Comparison of ENCODE assay signal across 32 cellular contexts in the genomic region with DNA sequence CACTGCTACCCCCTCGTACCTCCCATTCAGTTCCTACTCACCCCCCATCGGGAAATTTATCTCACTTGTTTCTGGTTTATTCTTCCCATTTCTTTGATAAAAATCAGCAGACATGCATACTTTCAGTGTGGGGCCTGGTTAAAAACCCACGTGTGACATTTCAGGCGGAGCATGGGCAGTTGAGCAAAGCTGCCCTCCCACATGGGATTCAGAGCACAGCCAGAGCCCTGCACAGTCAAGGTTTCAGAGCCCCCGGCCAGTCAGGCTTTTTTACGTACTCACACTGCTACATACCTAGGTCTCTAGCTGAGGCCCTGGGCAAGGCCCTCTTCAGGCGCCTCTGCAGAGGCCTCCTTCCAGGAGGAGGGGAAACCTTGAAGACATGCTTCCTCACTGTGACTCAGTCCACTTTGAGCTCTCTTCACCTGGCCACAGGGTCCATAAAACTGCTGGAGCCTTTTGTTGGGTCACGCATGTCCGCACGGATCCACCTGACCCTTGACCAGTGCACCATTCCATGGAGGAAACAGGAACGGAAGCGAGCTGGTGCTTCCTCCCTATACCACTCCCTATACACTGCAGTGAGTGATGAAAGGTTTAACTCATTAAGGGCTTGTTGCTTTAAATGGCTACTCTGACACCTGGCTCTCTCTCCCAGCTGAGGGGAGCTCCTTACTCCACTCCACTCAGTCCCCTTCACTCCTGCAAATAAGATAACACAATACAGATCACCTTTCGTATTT.
"Had no signal": no experiment of that assay in that cellular context is flagged by ENCODE, and none has a peak within 500 bp of the region (broad histone marks: within the 10 kb centered on the region; RNA-seq: fewer than 3 reads in every experiment).

No MANE protein-coding gene starts in this region.

- H3K27me3 ChIP-seq: breast epithelium, gastroesophageal sphincter, left lung, neutrophil, thyroid gland, upper lobe of left lung had no signal

- H3K27me3 Mint-ChIP-seq: activated CD4-positive, alpha-beta memory T cell treated with anti-CD3 and anti-CD28 coated beads, Interleukin-2, amount 10 ng/mL, durations not matched to agents 7 days and 5 days; activated CD4-positive, alpha-beta T cell treated with anti-CD3 and anti-CD28 coated beads, Interleukin-2, amount 10 ng/mL, durations not matched to agents 24 days and 14 days; activated naive CD4-positive, alpha-beta T cell treated with anti-CD3 and anti-CD28 coated beads, Interleukin-2, amount 50 U/mL, for 24 hours; activated T-helper 17 cell treated with anti-CD3 and anti-CD28 coated beads, Interleukin-2, amount 50 U/mL, for 72 hours; stimulated activated memory B cell treated with anti-CD40 and anti-IgM and Interleukin-4, amounts not matched to agents 10 μg/mL and 1 μg/mL and 100 μg/mL, for 72 hours; stimulated activated naive CD8-positive, alpha-beta T cell treated with anti-CD3 and anti-CD28 coated beads, Interleukin-15, amount 100 ng/mL, for 72 hours; T-helper 17 cell had no signal

- H3K4me1 ChIP-seq: breast epithelium, gastroesophageal sphincter, left lung, lower lobe of right lung, prostate gland, thyroid gland, upper lobe of left lung had no signal

- H3K4me1 Mint-ChIP-seq: activated CD4-positive, alpha-beta memory T cell treated with anti-CD3 and anti-CD28 coated beads, Interleukin-2, amount 10 ng/mL, durations not matched to agents 7 days and 5 days; activated CD4-positive, alpha-beta T cell treated with anti-CD3 and anti-CD28 coated beads, Interleukin-2, amount 10 ng/mL, durations not matched to agents 24 days and 14 days; activated naive CD4-positive, alpha-beta T cell treated with anti-CD3 and anti-CD28 coated beads, Interleukin-2, amount 50 U/mL, for 24 hours; activated T-helper 17 cell treated with anti-CD3 and anti-CD28 coated beads, Interleukin-2, amount 50 U/mL, for 72 hours; immature natural killer cell; natural killer cell; stimulated activated memory B cell treated with anti-CD40 and anti-IgM and Interleukin-4, amounts not matched to agents 10 μg/mL and 1 μg/mL and 100 μg/mL, for 72 hours; stimulated activated naive CD8-positive, alpha-beta T cell treated with anti-CD3 and anti-CD28 coated beads, Interleukin-15, amount 100 ng/mL, for 72 hours; T-helper 17 cell had no signal

- ATAC-seq: activated T-cell treated with anti-CD3 and anti-CD28 coated beads, Interleukin-2, amount 50 U/mL, for 4 hours; activated T-helper 17 cell treated with anti-CD3 and anti-CD28 coated beads, Interleukin-2, amount 50 U/mL, for 72 hours; gastroesophageal sphincter; left lung; natural killer cell; sciatic nerve; stimulated activated memory B cell treated with anti-CD40 and anti-IgM and Interleukin-4, amounts not matched to agents 10 μg/mL and 1 μg/mL and 100 μg/mL, for 72 hours; stimulated activated naive CD8-positive, alpha-beta T cell treated with anti-CD3 and anti-CD28 coated beads, Interleukin-15, amount 100 ng/mL, for 72 hours; T-helper 17 cell had no signal

- H3K27ac Mint-ChIP-seq: activated CD4-positive, alpha-beta memory T cell treated with anti-CD3 and anti-CD28 coated beads, Interleukin-2, amount 10 ng/mL, durations not matched to agents 7 days and 5 days; activated CD4-positive, alpha-beta T cell treated with anti-CD3 and anti-CD28 coated beads, Interleukin-2, amount 10 ng/mL, durations not matched to agents 24 days and 14 days; activated naive CD4-positive, alpha-beta T cell treated with anti-CD3 and anti-CD28 coated beads, Interleukin-2, amount 50 U/mL, for 24 hours; activated T-helper 17 cell treated with anti-CD3 and anti-CD28 coated beads, Interleukin-2, amount 50 U/mL, for 72 hours; immature natural killer cell; natural killer cell; stimulated activated memory B cell treated with anti-CD40 and anti-IgM and Interleukin-4, amounts not matched to agents 10 μg/mL and 1 μg/mL and 100 μg/mL, for 72 hours; stimulated activated naive CD8-positive, alpha-beta T cell treated with anti-CD3 and anti-CD28 coated beads, Interleukin-15, amount 100 ng/mL, for 72 hours; T-helper 17 cell had no signal

- H3K4me3 ChIP-seq: breast epithelium, gastroesophageal sphincter, left lung, lower lobe of right lung, prostate gland, skin epidermis, thyroid gland, upper lobe of left lung had no signal

- H3K36me3 ChIP-seq: breast epithelium, gastroesophageal sphincter, left lung, lower lobe of right lung, neutrophil, prostate gland, thyroid gland, upper lobe of left lung, WERI-Rb-1 had no signal

- H3K27ac ChIP-seq: breast epithelium, gastroesophageal sphincter, left lung, lower lobe of right lung, neutrophil, prostate gland, skin epidermis, thyroid gland, upper lobe of left lung, WERI-Rb-1 had no signal

- H3K36me3 Mint-ChIP-seq: natural killer cell; stimulated activated memory B cell treated with anti-CD40 and anti-IgM and Interleukin-4, amounts not matched to agents 10 μg/mL and 1 μg/mL and 100 μg/mL, for 72 hours had no signal

- H3K4me3 Mint-ChIP-seq: activated CD4-positive, alpha-beta memory T cell treated with anti-CD3 and anti-CD28 coated beads, Interleukin-2, amount 10 ng/mL, durations not matched to agents 7 days and 5 days; activated CD4-positive, alpha-beta T cell treated with anti-CD3 and anti-CD28 coated beads, Interleukin-2, amount 10 ng/mL, durations not matched to agents 24 days and 14 days; activated naive CD4-positive, alpha-beta T cell treated with anti-CD3 and anti-CD28 coated beads, Interleukin-2, amount 50 U/mL, for 24 hours; activated T-cell treated with anti-CD3 and anti-CD28 coated beads, Interleukin-2, amount 50 U/mL, for 4 hours; activated T-helper 17 cell treated with anti-CD3 and anti-CD28 coated beads, Interleukin-2, amount 50 U/mL, for 72 hours; immature natural killer cell; natural killer cell; stimulated activated memory B cell treated with anti-CD40 and anti-IgM and Interleukin-4, amounts not matched to agents 10 μg/mL and 1 μg/mL and 100 μg/mL, for 72 hours; stimulated activated naive CD8-positive, alpha-beta T cell treated with anti-CD3 and anti-CD28 coated beads, Interleukin-15, amount 100 ng/mL, for 72 hours; T-helper 17 cell had no signal

- DNase-seq: activated CD4-positive, alpha-beta memory T cell treated with anti-CD3 and anti-CD28 coated beads, Interleukin-2, amount 10 ng/mL, durations not matched to agents 7 days and 5 days; activated CD4-positive, alpha-beta T cell treated with anti-CD3 and anti-CD28 coated beads, Interleukin-2, amount 10 ng/mL, durations not matched to agents 24 days and 14 days; activated CD4-positive, CD25-positive, alpha-beta regulatory T cell treated with anti-CD3 and anti-CD28 coated beads, Interleukin-2, amount 50 U/mL, for 72 hours; activated gamma-delta T cell treated with Interleukin-2 at 50 U/mL for 16 hours; activated T-cell treated with anti-CD3 and anti-CD28 coated beads, Interleukin-2, amount 50 U/mL, for 4 hours; central memory CD4-positive, alpha-beta T cell; head of caudate nucleus; hypothalamus; immature natural killer cell; left lung; lower lobe of right lung; mesenchymal stem cell; natural killer cell; retina; stimulated activated CD4-positive, alpha-beta T cell treated with anti-CD3 and anti-CD28 coated beads, Interleukin-12 subunit alpha, Interleukin-12 subunit beta, amount 100 ng/mL, for 4 hours; stimulated activated CD4-positive, alpha-beta T cell treated with anti-CD3 and anti-CD28 coated beads, Interleukin-4, amount 100 ng/mL, for 24 hours; stimulated activated naive CD8-positive, alpha-beta T cell treated with anti-CD3 and anti-CD28 coated beads, Interleukin-15, amount 100 ng/mL, for 72 hours; substantia nigra; T-helper 17 cell; T1000; thyroid gland; upper lobe of left lung; WERI-Rb-1 had no signal
